Comparison of ENCODE assay signal across 8 cellular contexts in the genomic region with DNA sequence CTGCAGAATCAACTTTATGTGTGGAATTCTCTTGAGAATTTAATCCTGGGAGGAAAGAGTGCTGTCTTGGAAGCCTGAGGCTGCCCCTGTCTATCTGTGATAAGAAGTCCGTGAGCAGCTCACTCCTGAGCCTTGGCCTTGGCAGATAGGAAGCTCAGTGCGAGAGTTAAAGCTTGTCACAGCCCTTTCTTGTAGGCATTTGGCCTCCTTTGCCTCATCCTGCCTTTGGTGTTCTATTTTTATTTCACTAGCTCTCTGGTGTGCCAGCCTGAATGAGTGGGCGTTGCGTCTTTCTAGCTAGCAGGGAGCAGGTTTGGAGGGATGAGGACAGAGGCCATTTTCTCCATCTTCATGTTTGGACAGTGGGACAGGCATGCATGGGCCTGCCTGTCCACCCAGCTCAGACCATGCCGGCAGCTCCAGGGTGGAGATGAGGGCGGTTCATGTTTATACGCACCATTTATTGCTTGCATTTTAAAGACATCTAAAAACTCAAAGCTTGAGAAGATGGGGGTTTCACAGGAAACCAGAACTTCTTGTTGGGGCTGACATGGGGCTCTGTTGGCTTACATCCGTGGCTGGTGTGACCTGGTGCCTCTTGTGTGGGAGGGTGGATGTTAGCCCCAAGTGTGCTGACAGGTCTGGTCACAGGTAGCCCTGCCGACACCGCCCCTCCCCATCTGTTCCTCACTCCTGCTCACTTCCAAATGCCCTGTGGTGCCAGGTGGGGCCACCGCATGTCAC. TPM values are rescaled to one million over a fixed set of nuclear protein-coding genes. Genes with fewer than 3 reads are reported as not detected.
A peak's percentile ranks its signal among the peaks of the same experiment; 100 is the strongest.
DNase-seq lines count a peak whose midpoint lies in the region; ATAC-seq and TF ChIP-seq lines count a peak whose summit lies in the region.

No MANE protein-coding gene starts in this region.

- peak; percentile 72 for ATAC-seq in naive thymus-derived CD4-positive, alpha-beta T cell
- ATAC-seq in HG03442 (IDR thresholded peaks at IDR 0.05; ENCODE audit: unreplicated experiment), result no peak

- H3K27me3 Mint-ChIP-seq in naive thymus-derived CD4-positive, alpha-beta T cell, result no peaks in the 10 kb centered on the region

- peaks cover 58 to 96% (median 88%) of the 10 kb centered on the region in 7 donors for H3K4me1 Mint-ChIP-seq in naive thymus-derived CD4-positive, alpha-beta T cell

- CTCF ChIA-PET in naive thymus-derived CD4-positive, alpha-beta T cell (lab: Charles Lee), result interaction anchor here (0.6 to 1.9 kb wide), 12 partner anchors 8 to 292 kb away, joined by 3 to 9 read pairs (median 4); no protein-coding TSS in a partner anchor

- peaks cover 0 to 21% (median 0%) of the 10 kb centered on the region in 5 donors for H3K36me3 Mint-ChIP-seq in naive thymus-derived CD4-positive, alpha-beta T cell

- WGBS in urinary bladder, result 48% methylated on average over 11 of the region's 11 CpGs

- H3K9me3 ChIP-seq in naive thymus-derived CD4-positive, alpha-beta T cell (ENCODE audit: control insufficient read depth in 2 of 3, low read length in 3 of 3), result no peaks in the 10 kb centered on the region

- H3K9me3 Mint-ChIP-seq in naive thymus-derived CD4-positive, alpha-beta T cell, result peaks cover 0 to 2% (median 0%) of the 10 kb centered on the region in 11 donors

- peak overlapping the region; percentile 90 to 98 (median 97) for H3K27ac Mint-ChIP-seq in naive thymus-derived CD4-positive, alpha-beta T cell

- POLR2A ChIA-PET in naive thymus-derived CD4-positive, alpha-beta T cell (lab: Charles Lee), result interaction anchor here (0.6 to 3.4 kb wide), 16 partner anchors 9 to 798 kb away, joined by 3 to 14 read pairs (median 4); partner anchors contain the start of genes BRK1 and VHL

- no peaks in the 10 kb centered on the region for H3K36me3 ChIP-seq in naive thymus-derived CD4-positive, alpha-beta T cell (ENCODE audit: control insufficient read depth in 2 of 3, insufficient read depth in 3 of 3, low read length in 3 of 3)
- no peaks in the 10 kb centered on the region for H3K36me3 ChIP-seq in urinary bladder (ENCODE audit: insufficient read depth)

- intact Hi-C loops in naive thymus-derived CD4-positive, alpha-beta T cell (cut with micrococcal nuclease), result loop anchor here (1.0 to 2.0 kb wide), 7 partner anchors 8 to 79 kb away; partner anchors contain the start of genes BRK1 (in 1 of the 2) and TATDN2 (in 1 of the 2)

- no peaks in the 10 kb centered on the region for H3K27me3 ChIP-seq in naive thymus-derived CD4-positive, alpha-beta T cell (ENCODE audit: control insufficient read depth in 2 of 2, insufficient read depth in 2 of 2, low read length in 2 of 2)

- peak; percentile 50 for DNase-seq in GM20000 (ENCODE audit: low spot score)
- DNase-seq in UCSD-AML1 (lab: John Stamatoyannopoulos, UW; ENCODE audit: unreplicated experiment), result peak; percentile 42
- peak; percentile 92 for DNase-seq in cerebellar cortex (ENCODE audit: low spot score)
- peak; percentile 30 to 80 (median 73) for DNase-seq in naive thymus-derived CD4-positive, alpha-beta T cell
- DNase-seq in NCI-H748 (lab: John Stamatoyannopoulos, UW; ENCODE audit: unreplicated experiment), result no peak
- no peak for DNase-seq in glomerular visceral epithelial cell (ENCODE audit: extremely low spot score)

- peak overlapping the region; percentile 75 for H3K27ac ChIP-seq in naive thymus-derived CD4-positive, alpha-beta T cell (ENCODE audit: low read depth, low read length)
- peak overlapping the region; percentile 86 for H3K27ac ChIP-seq in urinary bladder (ENCODE audit: low read depth)

- peaks cover 84 to 92% of the 10 kb centered on the region in 2 donors for H3K4me1 ChIP-seq in naive thymus-derived CD4-positive, alpha-beta T cell (ENCODE audit: control insufficient read depth in 2 of 2, insufficient read depth in 2 of 2, low read length in 2 of 2)
- H3K4me1 ChIP-seq in urinary bladder (ENCODE audit: insufficient read depth), result peaks cover 4% of the 10 kb centered on the region

- peak overlapping the region; percentile 65 to 90 (median 81) for H3K4me3 Mint-ChIP-seq in naive thymus-derived CD4-positive, alpha-beta T cell

- TF ChIP-seq CTCF in GM20000 (IDR thresholded peaks at IDR 0.05; ENCODE audit: extremely low read depth, missing control alignments), result no peak

- peak overlapping the region; percentile 34 for H3K4me3 ChIP-seq in naive thymus-derived CD4-positive, alpha-beta T cell (ENCODE audit: low read length)
- no peak overlapping the region for H3K4me3 ChIP-seq in urinary bladder (ENCODE audit: low read depth, low read length)

RNA-seq across cellular contexts. Expression of gene IRAK2, which starts 29.8 kb away (rescaled TPM):
- 1 to 10 TPM; 1.5 to 4.8 (median 2.3) TPM for total RNA-seq in naive thymus-derived CD4-positive, alpha-beta T cell
- 1 to 10 TPM; 2.3 to 3.8 TPM for polyA plus RNA-seq in naive thymus-derived CD4-positive, alpha-beta T cell
- total RNA-seq in urinary bladder, result 2.9 TPM
- 4.1 TPM for polyA plus RNA-seq in urinary bladder

RNA-seq across cellular contexts. Expression of gene VHL, which starts 52.9 kb away (rescaled TPM):
- total RNA-seq in naive thymus-derived CD4-positive, alpha-beta T cell, result 10 to 100 TPM; 56.8 to 77.0 (median 67.0) TPM
- 10 to 100 TPM; 16.7 to 34.6 TPM for polyA plus RNA-seq in naive thymus-derived CD4-positive, alpha-beta T cell
- 50.0 TPM for total RNA-seq in urinary bladder
- polyA plus RNA-seq in urinary bladder, result 21.7 TPM

RNA-seq across cellular contexts. Expression of gene TATDN2, which starts 53.8 kb away (rescaled TPM):
- 10 to 100 TPM; 52.9 to 88.8 (median 71.6) TPM for total RNA-seq in naive thymus-derived CD4-positive, alpha-beta T cell
- polyA plus RNA-seq in naive thymus-derived CD4-positive, alpha-beta T cell, result 10 to 100 TPM; 12.9 to 26.8 TPM
- 11.3 TPM for total RNA-seq in urinary bladder
- 21.7 TPM for polyA plus RNA-seq in urinary bladder

Comparison
In these comparisons a context has a peak if more than half of its experiments do, and no peak if none do; other contexts are left out.
1. DNase-seq: peak in GM20000 (single experiment), UCSD-AML1 (single experiment), cerebellar cortex (single experiment) and naive thymus-derived CD4-positive, alpha-beta T cell (9 of 9); none in NCI-H748 (single experiment) and glomerular visceral epithelial cell (single experiment).